33 cellular contexts compared by ENCODE assay signal in the genomic region with DNA sequence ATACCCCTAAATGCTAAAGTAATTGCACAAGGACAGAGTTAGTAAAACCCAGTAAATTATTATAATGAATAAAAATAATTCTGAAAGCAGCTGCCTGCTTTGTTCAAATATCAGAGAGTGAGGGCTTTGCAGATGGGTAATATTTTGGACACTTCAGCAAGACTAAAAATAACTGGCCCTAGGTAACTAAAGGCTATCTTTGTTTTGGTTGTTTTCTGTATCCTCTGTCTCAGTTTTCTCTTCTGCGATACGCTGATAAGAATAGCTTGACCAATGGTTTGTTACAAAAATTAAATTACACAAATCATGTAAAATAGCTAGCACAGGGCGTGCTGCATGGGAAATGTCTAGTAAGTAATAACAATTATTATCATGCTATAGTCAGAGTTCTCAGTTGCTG.
"Had no signal": no experiment of that assay in that cellular context is flagged by ENCODE, and none has a peak within 500 bp of the region (broad histone marks: within the 10 kb centered on the region; RNA-seq: fewer than 3 reads in every experiment).

No MANE protein-coding gene starts in this region.

- H3K27me3 ChIP-seq: adrenal gland, body of pancreas, dorsolateral prefrontal cortex had no signal

- H3K9me3 ChIP-seq: adrenal gland, body of pancreas had no signal

- H3K27ac Mint-ChIP-seq: activated B cell treated with CpG ODN at 0.5 μM for 24 hours; activated CD4-positive, alpha-beta memory T cell treated with anti-CD3 and anti-CD28 coated beads for 36 hours; activated CD8-positive, alpha-beta memory T cell treated with anti-CD3 and anti-CD28 coated beads, Interleukin-2, amount 10 ng/mL, durations not matched to agents 7 days and 5 days; activated CD8-positive, alpha-beta T cell treated with anti-CD3 and anti-CD28 coated beads, Interleukin-2, amount 10 ng/mL, durations not matched to agents 7 days and 5 days; activated naive CD4-positive, alpha-beta T cell treated with anti-CD3 and anti-CD28 coated beads for 36 hours; activated naive CD4-positive, alpha-beta T cell treated with anti-CD3 and anti-CD28 coated beads, Interleukin-2, amount 50 U/mL, for 24 hours; activated naive CD8-positive, alpha-beta T cell treated with anti-CD3 and anti-CD28 coated beads for 36 hours; activated naive CD8-positive, alpha-beta T cell treated with anti-CD3 and anti-CD28 coated beads, Interleukin-2, amount 50 U/mL, for 24 hours; activated T-helper 1 cell treated with anti-CD3 and anti-CD28 coated beads, Interleukin-12 subunit alpha, Interleukin-12 subunit beta, Interleukin-2, Interleukin-4 antibody, amounts not matched to agents 30 ng/mL and 10 ng/mL and 1 ng/mL, durations not matched to agents 14 hours and 24 hours and 36 hours; activated T-helper 2 cell treated with anti-CD3 and anti-CD28 coated beads, Interferon-gamma antibody, Interleukin-2, Interleukin-4, amounts not matched to agents 10 μg/mL and 5 μg/mL and 100 μg/mL, durations not matched to agents 14 hours and 24 hours and 36 hours; dendritic cell treated with granulocyte-macrophage colony-stimulating factor and Interleukin-4, amounts not matched to agents 40 ng/mL and 50 ng/mL, for 4 days; endodermal cell; T-helper 17 cell; T-helper 2 cell treated with Interferon-gamma antibody and Interleukin-4, amounts not matched to agents 5 μg/mL and 100 μg/mL, for 36 hours had no signal

- H3K9me3 Mint-ChIP-seq: activated B cell treated with CpG ODN at 0.5 μM for 24 hours; activated CD4-positive, alpha-beta memory T cell treated with anti-CD3 and anti-CD28 coated beads for 36 hours; activated naive CD4-positive, alpha-beta T cell treated with anti-CD3 and anti-CD28 coated beads for 36 hours; activated T-helper 1 cell treated with anti-CD3 and anti-CD28 coated beads, Interleukin-12 subunit alpha, Interleukin-12 subunit beta, Interleukin-2, Interleukin-4 antibody, amounts not matched to agents 30 ng/mL and 10 ng/mL and 1 ng/mL, durations not matched to agents 14 hours and 24 hours and 36 hours; activated T-helper 2 cell treated with anti-CD3 and anti-CD28 coated beads, Interferon-gamma antibody, Interleukin-2, Interleukin-4, amounts not matched to agents 10 μg/mL and 5 μg/mL and 100 μg/mL, durations not matched to agents 14 hours and 24 hours and 36 hours; central memory CD8-positive, alpha-beta T cell; dendritic cell treated with granulocyte-macrophage colony-stimulating factor and Interleukin-4, amounts not matched to agents 40 ng/mL and 50 ng/mL, for 4 days; T-helper 2 cell treated with Interferon-gamma antibody and Interleukin-4, amounts not matched to agents 5 μg/mL and 100 μg/mL, for 36 hours had no signal

- ATAC-seq: activated CD4-positive, CD25-positive, alpha-beta regulatory T cell treated with anti-CD3 and anti-CD28 coated beads, Interleukin-2, amount 50 U/mL, for 24 hours; activated CD8-positive, alpha-beta memory T cell treated with anti-CD3 and anti-CD28 coated beads, Interleukin-2, amount 10 ng/mL, durations not matched to agents 7 days and 5 days; activated CD8-positive, alpha-beta T cell treated with anti-CD3 and anti-CD28 coated beads, Interleukin-2, amount 10 ng/mL, durations not matched to agents 7 days and 5 days; activated naive CD8-positive, alpha-beta T cell treated with anti-CD3 and anti-CD28 coated beads, Interleukin-2, amount 50 U/mL, for 24 hours; esophagus mucosa; T-helper 17 cell had no signal

- H3K4me1 Mint-ChIP-seq: activated B cell treated with CpG ODN at 0.5 μM for 24 hours; activated CD8-positive, alpha-beta memory T cell treated with anti-CD3 and anti-CD28 coated beads, Interleukin-2, amount 10 ng/mL, durations not matched to agents 7 days and 5 days; activated naive CD4-positive, alpha-beta T cell treated with anti-CD3 and anti-CD28 coated beads, Interleukin-2, amount 50 U/mL, for 24 hours; activated naive CD8-positive, alpha-beta T cell treated with anti-CD3 and anti-CD28 coated beads for 36 hours; activated naive CD8-positive, alpha-beta T cell treated with anti-CD3 and anti-CD28 coated beads, Interleukin-2, amount 50 U/mL, for 24 hours; central memory CD8-positive, alpha-beta T cell; T-helper 17 cell had no signal

- DNase-seq: activated B cell treated with CpG ODN at 0.5 μM for 24 hours; activated CD4-positive, alpha-beta memory T cell treated with anti-CD3 and anti-CD28 coated beads for 36 hours; activated CD4-positive, alpha-beta T cell treated with anti-CD3 and anti-CD28 coated beads for 48 hours; activated CD8-positive, alpha-beta memory T cell treated with anti-CD3 and anti-CD28 coated beads, Interleukin-2, amount 10 ng/mL, durations not matched to agents 7 days and 5 days; activated CD8-positive, alpha-beta memory T cell treated with anti-CD3 and anti-CD28 coated beads, Interleukin-2, amount 50 U/mL, for 4 hours; activated CD8-positive, alpha-beta T cell treated with anti-CD3 and anti-CD28 coated beads, Interleukin-2, amount 10 ng/mL, durations not matched to agents 7 days and 5 days; activated effector memory CD4-positive, alpha-beta T cell treated with anti-CD3 and anti-CD28 coated beads, Interleukin-2, amount 50 U/mL, for 16 hours; activated naive CD4-positive, alpha-beta T cell treated with anti-CD3 and anti-CD28 coated beads for 36 hours; activated naive CD8-positive, alpha-beta T cell treated with anti-CD3 and anti-CD28 coated beads for 36 hours; activated naive CD8-positive, alpha-beta T cell treated with anti-CD3 and anti-CD28 coated beads, Interleukin-2, amount 50 U/mL, for 24 hours; activated T-cell treated with anti-CD3 and anti-CD28 coated beads, Interleukin-2, amount 50 U/mL, for 1 hour; activated T-cell treated with anti-CD3 and anti-CD28 coated beads, Interleukin-2, amount 50 U/mL, for 48 hours; adrenal gland; amygdala; aorta; body of pancreas; dorsolateral prefrontal cortex; effector memory CD4-positive, alpha-beta T cell; endodermal cell; foreskin fibroblast; head of caudate nucleus; T-helper 17 cell; T1000; WERI-Rb-1 had no signal

- H3K27me3 Mint-ChIP-seq: activated CD8-positive, alpha-beta memory T cell treated with anti-CD3 and anti-CD28 coated beads, Interleukin-2, amount 10 ng/mL, durations not matched to agents 7 days and 5 days; activated naive CD8-positive, alpha-beta T cell treated with anti-CD3 and anti-CD28 coated beads, Interleukin-2, amount 50 U/mL, for 24 hours; dendritic cell treated with granulocyte-macrophage colony-stimulating factor and Interleukin-4, amounts not matched to agents 40 ng/mL and 50 ng/mL, for 4 days; T-helper 17 cell had no signal

- H3K36me3 Mint-ChIP-seq: activated CD4-positive, alpha-beta memory T cell treated with anti-CD3 and anti-CD28 coated beads for 36 hours; activated CD8-positive, alpha-beta memory T cell treated with anti-CD3 and anti-CD28 coated beads, Interleukin-2, amount 10 ng/mL, durations not matched to agents 7 days and 5 days; activated naive CD4-positive, alpha-beta T cell treated with anti-CD3 and anti-CD28 coated beads, Interleukin-2, amount 50 U/mL, for 24 hours; activated naive CD8-positive, alpha-beta T cell treated with anti-CD3 and anti-CD28 coated beads for 36 hours had no signal

- H3K4me1 ChIP-seq: body of pancreas had no signal

- H3K27ac ChIP-seq: adrenal gland, coronary artery, WERI-Rb-1 had no signal

- H3K4me3 ChIP-seq: adrenal gland, body of pancreas, coronary artery, dorsolateral prefrontal cortex had no signal

- H3K36me3 ChIP-seq: adrenal gland, WERI-Rb-1 had no signal

- H3K4me3 Mint-ChIP-seq: activated B cell treated with CpG ODN at 0.5 μM for 24 hours; activated CD4-positive, alpha-beta memory T cell treated with anti-CD3 and anti-CD28 coated beads for 36 hours; activated CD8-positive, alpha-beta memory T cell treated with anti-CD3 and anti-CD28 coated beads, Interleukin-2, amount 10 ng/mL, durations not matched to agents 7 days and 5 days; activated CD8-positive, alpha-beta T cell treated with anti-CD3 and anti-CD28 coated beads, Interleukin-2, amount 10 ng/mL, durations not matched to agents 7 days and 5 days; activated naive CD4-positive, alpha-beta T cell treated with anti-CD3 and anti-CD28 coated beads for 36 hours; activated naive CD4-positive, alpha-beta T cell treated with anti-CD3 and anti-CD28 coated beads, Interleukin-2, amount 50 U/mL, for 24 hours; activated naive CD8-positive, alpha-beta T cell treated with anti-CD3 and anti-CD28 coated beads for 36 hours; activated naive CD8-positive, alpha-beta T cell treated with anti-CD3 and anti-CD28 coated beads, Interleukin-2, amount 50 U/mL, for 24 hours; activated T-helper 1 cell treated with anti-CD3 and anti-CD28 coated beads, Interleukin-12 subunit alpha, Interleukin-12 subunit beta, Interleukin-2, Interleukin-4 antibody, amounts not matched to agents 30 ng/mL and 10 ng/mL and 1 ng/mL, durations not matched to agents 14 hours and 24 hours and 36 hours; central memory CD8-positive, alpha-beta T cell; dendritic cell treated with granulocyte-macrophage colony-stimulating factor and Interleukin-4, amounts not matched to agents 40 ng/mL and 50 ng/mL, for 4 days; endodermal cell; T-helper 17 cell; T-helper 2 cell treated with Interferon-gamma antibody and Interleukin-4, amounts not matched to agents 5 μg/mL and 100 μg/mL, for 36 hours had no signal
